Comparison of ENCODE assay signal across 11 cellular contexts in the genomic region with DNA sequence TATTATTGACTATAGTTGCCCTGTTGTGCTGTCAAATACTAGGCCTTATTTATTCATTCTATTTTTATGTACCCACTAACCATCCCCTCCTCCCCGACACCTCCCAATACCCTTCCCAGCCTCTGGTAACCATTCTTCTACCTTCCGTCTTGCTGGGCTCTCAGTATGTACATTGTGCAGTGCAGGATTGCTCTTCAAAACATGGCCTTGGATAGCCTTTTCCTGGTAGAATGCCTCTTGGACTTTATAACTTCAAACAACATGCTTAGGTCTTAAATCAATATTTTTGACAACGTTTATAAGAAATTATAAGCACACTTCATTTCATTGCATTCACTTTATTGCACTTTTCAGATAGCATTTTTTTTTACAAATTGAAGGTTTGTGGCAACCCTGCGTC.
"Had no signal": no experiment of that assay in that cellular context is flagged by ENCODE, and none has a peak within 500 bp of the region (broad histone marks: within the 10 kb centered on the region; RNA-seq: fewer than 3 reads in every experiment).

No MANE protein-coding gene starts in this region.

- H3K36me3 ChIP-seq: HAP-1 had no signal

- DNase-seq: GM23248, GOT3, H7, H9, HCEC 1CT, HFFc6 had no signal

- H3K4me2 ChIP-seq: GM23338 had no signal

- H3K9ac ChIP-seq: GM23248 had no signal

- ATAC-seq: GM23338, HCT116 had no signal

- H2AFZ ChIP-seq: GM23248, GM23338 had no signal

- H3K27ac ChIP-seq: GM23248 had no signal

- FAIRE-seq: H1, H54 had no signal

- H3K4me3 ChIP-seq: GM23248, GM23338, HAP-1 had no signal

- H3K4me1 ChIP-seq: HAP-1 had no signal

- H3K9me3 ChIP-seq: HAP-1 had no signal
